1 cellular context compared by ENCODE assay signal in the genomic region with DNA sequence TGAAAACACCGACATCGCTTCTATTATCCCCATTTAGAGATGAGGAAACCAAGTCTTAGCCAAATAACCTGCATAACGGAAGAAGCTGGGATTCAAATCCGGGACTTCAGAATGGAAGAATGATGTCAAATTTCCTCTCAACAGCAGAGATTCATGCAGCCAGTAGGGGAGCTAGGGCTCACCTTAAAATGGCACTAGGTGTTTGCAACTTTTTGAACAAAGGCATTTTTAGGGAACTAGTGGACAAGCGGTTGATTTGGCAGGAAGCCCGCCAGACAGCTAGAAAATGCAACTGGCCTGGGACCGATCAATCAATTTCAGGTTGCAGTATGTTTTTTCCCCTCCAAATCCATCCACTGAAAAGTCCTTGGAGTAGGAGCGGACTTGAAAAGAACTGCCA.
TF ChIP-seq lines count a peak whose summit lies in the region.

No MANE protein-coding gene starts in this region.

TF ChIP-seq in A549, 52 proteins besides CTCF, POLR2A, EP300 and RAD21 (continued from another document):
- TF ChIP-seq, protein P1, sequence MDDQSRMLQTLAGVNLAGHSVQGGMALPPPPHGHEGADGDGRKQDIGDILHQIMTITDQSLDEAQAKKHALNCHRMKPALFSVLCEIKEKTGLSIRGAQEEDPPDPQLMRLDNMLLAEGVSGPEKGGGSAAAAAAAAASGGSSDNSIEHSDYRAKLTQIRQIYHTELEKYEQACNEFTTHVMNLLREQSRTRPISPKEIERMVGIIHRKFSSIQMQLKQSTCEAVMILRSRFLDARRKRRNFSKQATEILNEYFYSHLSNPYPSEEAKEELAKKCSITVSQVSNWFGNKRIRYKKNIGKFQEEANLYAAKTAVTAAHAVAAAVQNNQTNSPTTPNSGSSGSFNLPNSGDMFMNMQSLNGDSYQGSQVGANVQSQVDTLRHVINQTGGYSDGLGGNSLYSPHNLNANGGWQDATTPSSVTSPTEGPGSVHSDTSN (IDR thresholded peaks at IDR 0.05) = no peak
- no peak for TF ChIP-seq FOSL2 (IDR thresholded peaks at IDR 0.05)
- no peak for TF ChIP-seq FOSL2 (CRISPR knock-in tag; IDR thresholded peaks at IDR 0.05)
- TF ChIP-seq KDM1A (IDR thresholded peaks at IDR 0.05; ENCODE audit: low read depth) = no peak
- TF ChIP-seq CBX2 (IDR thresholded peaks at IDR 0.05; ENCODE audit: borderline replicate concordance, low read depth) = no peak
- no peak for TF ChIP-seq CHD2 (IDR thresholded peaks at IDR 0.05; ENCODE audit: low read length, partially characterized antibody)
- TF ChIP-seq, protein P2, sequence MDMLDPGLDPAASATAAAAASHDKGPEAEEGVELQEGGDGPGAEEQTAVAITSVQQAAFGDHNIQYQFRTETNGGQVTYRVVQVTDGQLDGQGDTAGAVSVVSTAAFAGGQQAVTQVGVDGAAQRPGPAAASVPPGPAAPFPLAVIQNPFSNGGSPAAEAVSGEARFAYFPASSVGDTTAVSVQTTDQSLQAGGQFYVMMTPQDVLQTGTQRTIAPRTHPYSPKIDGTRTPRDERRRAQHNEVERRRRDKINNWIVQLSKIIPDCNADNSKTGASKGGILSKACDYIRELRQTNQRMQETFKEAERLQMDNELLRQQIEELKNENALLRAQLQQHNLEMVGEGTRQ (IDR thresholded peaks at IDR 0.05) = no peak
- no peak for TF ChIP-seq BHLHE40 (IDR thresholded peaks at IDR 0.05; ENCODE audit: low read depth, low read length)
- no peak for TF ChIP-seq JUNB (IDR thresholded peaks at IDR 0.05)
TF ChIP-seq in A549: peak in this region for 0.
